Comparison of ENCODE assay signal across 18 cellular contexts in the genomic region with DNA sequence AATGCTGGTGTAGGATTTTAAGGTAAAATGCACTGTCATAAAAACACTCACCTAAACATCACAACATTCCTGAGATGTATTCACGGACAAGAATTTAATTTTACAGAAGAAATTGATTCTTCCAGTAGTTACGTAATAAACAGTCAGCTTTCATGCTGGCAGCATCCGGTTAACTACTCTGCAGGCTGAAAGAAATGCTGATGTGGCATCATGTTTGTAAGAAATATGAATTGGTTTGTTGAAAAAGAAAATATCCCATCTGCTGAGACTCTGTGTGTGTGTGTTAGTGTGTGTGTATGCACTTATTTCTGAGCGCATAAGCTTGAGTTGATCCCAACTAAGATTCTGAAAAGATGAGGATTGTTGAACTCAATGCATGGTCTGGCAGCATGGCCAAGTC.
"Had no signal": no experiment of that assay in that cellular context is flagged by ENCODE, and none has a peak within 500 bp of the region (broad histone marks: within the 10 kb centered on the region; RNA-seq: fewer than 3 reads in every experiment).

No MANE protein-coding gene starts in this region.

- H3K4me1 Mint-ChIP-seq: naive B cell had no signal

- H2AFZ ChIP-seq: parathyroid adenoma had no signal

- H3K27me3 ChIP-seq: breast epithelium, gastrocnemius medialis had no signal

- H3K4me1 ChIP-seq: breast epithelium, gastrocnemius medialis, parathyroid adenoma had no signal

- H3K9ac ChIP-seq: parathyroid adenoma had no signal

- H3K4me3 Mint-ChIP-seq: activated naive CD8-positive, alpha-beta T cell; naive B cell; type B pancreatic cell had no signal

- H3K9me3 Mint-ChIP-seq: type B pancreatic cell had no signal

- H3K27ac ChIP-seq: breast epithelium, dorsolateral prefrontal cortex, gastrocnemius medialis, parathyroid adenoma had no signal

- H3K27me3 Mint-ChIP-seq: type B pancreatic cell had no signal

- H3K36me3 ChIP-seq: breast epithelium, gastrocnemius medialis had no signal

- H3K27ac Mint-ChIP-seq: activated naive CD8-positive, alpha-beta T cell; naive B cell; type B pancreatic cell had no signal

- H3K4me3 ChIP-seq: breast epithelium, dorsolateral prefrontal cortex, gastrocnemius medialis, lung had no signal

- H3K79me2 ChIP-seq: parathyroid adenoma had no signal

- DNase-seq: activated CD4-positive, alpha-beta T cell treated with anti-CD3 and anti-CD28 coated beads, Interleukin-2, amount 50 U/mL, for 1 hour; activated CD8-positive, alpha-beta memory T cell treated with anti-CD3 and anti-CD28 coated beads for 24 hours; activated gamma-delta T cell treated with Interleukin-2 at 50 U/mL for 16 hours; dorsolateral prefrontal cortex; gastrocnemius medialis; left colon; naive B cell; stimulated activated CD4-positive, alpha-beta T cell treated with anti-CD3 and anti-CD28 coated beads, Interleukin-4, amount 100 ng/mL, for 4 hours; stimulated activated CD8-positive, alpha-beta memory T cell treated with anti-CD3 and anti-CD28 coated beads, Interleukin-4, amount 100 ng/mL, for 48 hours; stimulated activated naive CD8-positive, alpha-beta T cell treated with anti-CD3 and anti-CD28 coated beads, Interleukin-15, Interleukin-2, amounts not matched to agents 100 U/mL and 50 U/mL, for 24 hours had no signal

- H3K36me3 Mint-ChIP-seq: activated naive CD8-positive, alpha-beta T cell; type B pancreatic cell had no signal

- FAIRE-seq: endometrium, islet of Langerhans had no signal

- ATAC-seq: activated CD4-positive, CD25-positive, alpha-beta regulatory T cell treated with anti-CD3 and anti-CD28 coated beads, Interleukin-2, amount 50 U/mL, for 24 hours; gastrocnemius medialis; left colon; stimulated activated naive CD8-positive, alpha-beta T cell treated with anti-CD3 and anti-CD28 coated beads, Interleukin-15, Interleukin-2, amounts not matched to agents 100 U/mL and 50 U/mL, for 24 hours had no signal

- H3K9me3 ChIP-seq: breast epithelium, gastrocnemius medialis had no signal
